ENCODE assay signal across 8 cellular contexts in the genomic region with DNA sequence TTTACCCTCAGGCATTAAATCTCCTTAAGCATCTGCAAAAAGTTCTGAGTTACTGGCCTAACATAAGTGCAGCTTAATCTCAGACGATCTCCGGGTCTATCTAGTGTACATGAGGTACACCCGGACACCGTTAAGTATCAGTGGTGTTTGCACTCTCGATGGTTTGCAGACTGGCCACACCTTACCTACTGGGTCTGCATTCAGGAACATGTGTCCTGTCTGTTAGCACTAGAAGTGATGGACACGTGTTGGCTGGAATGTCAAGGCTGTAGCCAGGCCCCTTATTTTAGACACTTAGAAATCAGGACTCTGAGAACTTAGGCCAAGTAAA. TPM values are rescaled to one million over a fixed set of nuclear protein-coding genes. Genes with fewer than 3 reads are reported as not detected.
DNase-seq lines count a peak whose midpoint lies in the region; ATAC-seq and FAIRE-seq lines count a peak whose summit lies in the region.

No MANE protein-coding gene starts in this region.

- no peaks in the 10 kb centered on the region for H3K9me3 ChIP-seq in iPS-15b (ENCODE audit: control insufficient read depth, insufficient read depth, low read length)

- peak; percentile 1 for DNase-seq in stimulated activated CD4-positive, alpha-beta T cell treated with anti-CD3 and anti-CD28 coated beads, Interleukin-12 subunit alpha, Interleukin-12 subunit beta, amount 100 ng/mL, for 4 hours
- DNase-seq in stimulated activated CD4-positive, alpha-beta T cell treated with anti-CD3 and anti-CD28 coated beads, Interleukin-4, amount 100 ng/mL, for 4 hours: no peak
- peak; percentile 13 for DNase-seq in HuH-7.5 (ENCODE audit: low spot score)
- no peak for DNase-seq in activated naive CD8-positive, alpha-beta T cell treated with anti-CD3 and anti-CD28 coated beads, Interleukin-2, amount 10 ng/mL, durations not matched to agents 7 days and 5 days
- DNase-seq in stimulated activated CD4-positive, alpha-beta T cell treated with anti-CD3 and anti-CD28 coated beads, Interleukin-4, amount 100 ng/mL, for 24 hours: peak; percentile 14
- DNase-seq in frontal cortex (ENCODE audit: low spot score in 2 of 2): no peak

- peak overlapping the region; percentile 90 for H3K27ac Mint-ChIP-seq in activated naive CD8-positive, alpha-beta T cell treated with anti-CD3 and anti-CD28 coated beads, Interleukin-2, amount 10 ng/mL, durations not matched to agents 7 days and 5 days

- no peaks in the 10 kb centered on the region for H3K9me3 Mint-ChIP-seq in activated naive CD8-positive, alpha-beta T cell treated with anti-CD3 and anti-CD28 coated beads, Interleukin-2, amount 10 ng/mL, durations not matched to agents 7 days and 5 days

- peaks cover 2% of the 10 kb centered on the region for H3K27me3 ChIP-seq in iPS-15b (ENCODE audit: control insufficient read depth, insufficient read depth, low read length)

- peaks cover 13% of the 10 kb centered on the region for H3K36me3 Mint-ChIP-seq in activated naive CD8-positive, alpha-beta T cell treated with anti-CD3 and anti-CD28 coated beads, Interleukin-2, amount 10 ng/mL, durations not matched to agents 7 days and 5 days

- POLR2A ChIA-PET in activated naive CD8-positive, alpha-beta T cell treated with anti-CD3 and anti-CD28 coated beads, Interleukin-2, amount 10 ng/mL, durations not matched to agents 7 days and 5 days (lab: Charles Lee): interaction anchor here (1.1 to 1.8 kb wide), 4 partner anchors 120 to 416 kb away, joined by 3 to 10 read pairs (median 4); a partner anchor contains a TSS

- H3K9ac ChIP-seq in iPS-15b (ENCODE audit: low read depth, low read length): no peak overlapping the region

- no peak for ATAC-seq in activated naive CD8-positive, alpha-beta T cell treated with anti-CD3 and anti-CD28 coated beads, Interleukin-2, amount 10 ng/mL, durations not matched to agents 7 days and 5 days (ENCODE audit: low read depth)
- no peak for ATAC-seq in GM21423 (IDR thresholded peaks at IDR 0.05; ENCODE audit: unreplicated experiment)

- peaks cover 20% of the 10 kb centered on the region for H3K4me1 Mint-ChIP-seq in activated naive CD8-positive, alpha-beta T cell treated with anti-CD3 and anti-CD28 coated beads, Interleukin-2, amount 10 ng/mL, durations not matched to agents 7 days and 5 days

- H3K4me1 ChIP-seq in iPS-15b (ENCODE audit: control insufficient read depth, insufficient read depth, low read length): peaks cover 11% of the 10 kb centered on the region

- H3K4me3 Mint-ChIP-seq in activated naive CD8-positive, alpha-beta T cell treated with anti-CD3 and anti-CD28 coated beads, Interleukin-2, amount 10 ng/mL, durations not matched to agents 7 days and 5 days: peak overlapping the region; percentile 97

- H3K4me3 ChIP-seq in iPS-15b (ENCODE audit: low read depth, low read length): peak overlapping the region; percentile 91

- H3K27me3 Mint-ChIP-seq in activated naive CD8-positive, alpha-beta T cell treated with anti-CD3 and anti-CD28 coated beads, Interleukin-2, amount 10 ng/mL, durations not matched to agents 7 days and 5 days: peaks cover 2% of the 10 kb centered on the region

- FAIRE-seq in frontal cortex (lab: Jason Lieb, UNC): no peak

- no peaks in the 10 kb centered on the region for H3K36me3 ChIP-seq in iPS-15b (ENCODE audit: control insufficient read depth, insufficient read depth, low read length)

RNA-seq across cellular contexts. Expression of a gene that starts 0.8 kb away (rescaled TPM):
- 10 to 100 TPM; 12.0 to 12.3 TPM for total RNA-seq in activated naive CD8-positive, alpha-beta T cell treated with anti-CD3 and anti-CD28 coated beads, Interleukin-2, amount 10 ng/mL, durations not matched to agents 7 days and 5 days
- total RNA-seq in frontal cortex: 36.3 TPM

Comparison
In these comparisons a context has a peak if more than half of its experiments do, and no peak if none do; other contexts are left out.
1. DNase-seq: peak in stimulated activated CD4-positive, alpha-beta T cell treated with anti-CD3 and anti-CD28 coated beads, Interleukin-12 subunit alpha, Interleukin-12 subunit beta, amount 100 ng/mL, for 4 hours (single experiment), HuH-7.5 (single experiment) and stimulated activated CD4-positive, alpha-beta T cell treated with anti-CD3 and anti-CD28 coated beads, Interleukin-4, amount 100 ng/mL, for 24 hours (single experiment); none in stimulated activated CD4-positive, alpha-beta T cell treated with anti-CD3 and anti-CD28 coated beads, Interleukin-4, amount 100 ng/mL, for 4 hours (0 of 2), activated naive CD8-positive, alpha-beta T cell treated with anti-CD3 and anti-CD28 coated beads, Interleukin-2, amount 10 ng/mL, durations not matched to agents 7 days and 5 days (single experiment) and frontal cortex (0 of 2).